In genomic region chr13:33935969-33936368, GRCh38 we compare ENCODE assay signal across 27 cellular contexts.
"Had no signal": no experiment of that assay in that cellular context is flagged by ENCODE, and none has a peak within 500 bp of the region (broad histone marks: within the 10 kb centered on the region; RNA-seq: fewer than 3 reads in every experiment).

No MANE protein-coding gene starts in this region.

- H3K27ac ChIP-seq: coronary artery, esophagus muscularis mucosa, foreskin keratinocyte, gastroesophageal sphincter, heart right ventricle, left lung, neural progenitor cell, parathyroid adenoma, psoas muscle, sigmoid colon, stomach, thyroid gland had no signal

- H3K4me3 Mint-ChIP-seq: mesothelial cell of epicardium; naive B cell; natural killer cell treated with Interleukin-12 subunit alpha and Interleukin-12 subunit beta and Interleukin-15 and Interleukin-18, amount 100 ng/mL, for 72 hours; neural progenitor cell; stimulated activated effector memory CD8-positive, alpha-beta T cell treated with anti-CD3 and anti-CD28 coated beads, Interleukin-12 subunit alpha, Interleukin-12 subunit beta, amount 100 ng/mL, for 72 hours; type B pancreatic cell had no signal

- H3K9me3 Mint-ChIP-seq: mesothelial cell of epicardium; naive B cell; natural killer cell treated with Interleukin-12 subunit alpha and Interleukin-12 subunit beta and Interleukin-15 and Interleukin-18, amount 100 ng/mL, for 72 hours; neural progenitor cell; stimulated activated effector memory CD8-positive, alpha-beta T cell treated with anti-CD3 and anti-CD28 coated beads, Interleukin-12 subunit alpha, Interleukin-12 subunit beta, amount 100 ng/mL, for 72 hours; type B pancreatic cell had no signal

- H3K4me3 ChIP-seq: coronary artery, esophagus muscularis mucosa, gastroesophageal sphincter, heart right ventricle, left lung, mucosa of descending colon, neural progenitor cell, psoas muscle, sigmoid colon, stomach, thyroid gland had no signal

- H3K9me3 ChIP-seq: esophagus muscularis mucosa, gastroesophageal sphincter, heart right ventricle, left lung, mucosa of descending colon, psoas muscle, sigmoid colon, stomach, thyroid gland had no signal

- H3K27me3 Mint-ChIP-seq: naive B cell; natural killer cell treated with Interleukin-12 subunit alpha and Interleukin-12 subunit beta and Interleukin-15 and Interleukin-18, amount 100 ng/mL, for 72 hours; type B pancreatic cell had no signal

- H3K27ac Mint-ChIP-seq: mesothelial cell of epicardium; naive B cell; natural killer cell treated with Interleukin-12 subunit alpha and Interleukin-12 subunit beta and Interleukin-15 and Interleukin-18, amount 100 ng/mL, for 72 hours; neural progenitor cell; stimulated activated effector memory CD8-positive, alpha-beta T cell treated with anti-CD3 and anti-CD28 coated beads, Interleukin-12 subunit alpha, Interleukin-12 subunit beta, amount 100 ng/mL, for 72 hours; type B pancreatic cell had no signal

- H3K4me1 ChIP-seq: left lung, parathyroid adenoma, psoas muscle had no signal

- H3K4me1 Mint-ChIP-seq: naive B cell; stimulated activated effector memory CD8-positive, alpha-beta T cell treated with anti-CD3 and anti-CD28 coated beads, Interleukin-12 subunit alpha, Interleukin-12 subunit beta, amount 100 ng/mL, for 72 hours had no signal

- DNase-seq: dermis blood vessel endothelial cell; effector memory CD4-positive, alpha-beta T cell; foreskin keratinocyte; heart right ventricle; hippocampal formation; left cardiac atrium; left lung; mesenchymal stem cell; mucosa of descending colon; naive B cell; psoas muscle; right cardiac atrium; sigmoid colon; stimulated activated CD4-positive, alpha-beta T cell treated with anti-CD3 and anti-CD28 coated beads, Interleukin-2, amount 100 ng/mL, for 24 hours; stimulated activated CD4-positive, alpha-beta T cell treated with anti-CD3 and anti-CD28 coated beads, Interleukin-4, amount 100 ng/mL, for 24 hours; stimulated activated naive CD4-positive, alpha-beta T cell treated with Interleukin-2 at 50 U/mL for 16 hours; stomach; thyroid gland had no signal

- H3K36me3 ChIP-seq: esophagus muscularis mucosa, gastroesophageal sphincter, heart right ventricle, left lung, sigmoid colon, stomach, thyroid gland had no signal

- H3K36me3 Mint-ChIP-seq: mesothelial cell of epicardium; naive B cell; natural killer cell treated with Interleukin-12 subunit alpha and Interleukin-12 subunit beta and Interleukin-15 and Interleukin-18, amount 100 ng/mL, for 72 hours; stimulated activated effector memory CD8-positive, alpha-beta T cell treated with anti-CD3 and anti-CD28 coated beads, Interleukin-12 subunit alpha, Interleukin-12 subunit beta, amount 100 ng/mL, for 72 hours; type B pancreatic cell had no signal

- H3K27me3 ChIP-seq: esophagus muscularis mucosa, foreskin keratinocyte, gastroesophageal sphincter, heart right ventricle, left lung, neural progenitor cell, sigmoid colon, stomach, thyroid gland had no signal
